26 cellular contexts compared by ENCODE assay signal in the genomic region with DNA sequence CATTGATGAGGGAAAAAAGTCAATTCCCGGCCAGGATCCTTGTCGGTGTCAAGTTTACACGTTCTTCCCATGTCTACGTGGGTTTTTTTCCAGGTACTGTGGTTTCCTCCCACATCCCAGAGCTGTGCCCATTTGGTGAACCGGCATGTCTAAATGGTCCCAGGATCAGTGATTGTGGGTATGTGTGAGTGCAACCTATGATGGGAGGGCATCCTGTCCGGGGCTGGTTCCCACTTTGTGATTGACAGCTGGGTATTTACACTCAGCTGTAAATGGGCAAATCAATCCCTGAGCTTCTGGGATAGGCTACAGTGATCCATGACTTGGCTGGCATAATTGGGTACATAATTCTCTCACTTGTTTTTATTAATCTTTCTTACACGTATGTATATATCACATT.
"Had no signal": no experiment of that assay in that cellular context is flagged by ENCODE, and none has a peak within 500 bp of the region (broad histone marks: within the 10 kb centered on the region; RNA-seq: fewer than 3 reads in every experiment).

No MANE protein-coding gene starts in this region.

- H3K4me1 ChIP-seq: colonic mucosa, esophagus squamous epithelium, foreskin keratinocyte, gastrocnemius medialis, gastroesophageal sphincter, heart left ventricle, heart right ventricle had no signal

- H3K36me3 ChIP-seq: colonic mucosa, esophagus squamous epithelium, gastrocnemius medialis, gastroesophageal sphincter, heart left ventricle, heart right ventricle had no signal

- H3K4me3 ChIP-seq: colonic mucosa, coronary artery, dorsolateral prefrontal cortex, esophagus squamous epithelium, gastrocnemius medialis, gastroesophageal sphincter, heart left ventricle, heart right ventricle had no signal

- FAIRE-seq: colon, endometrium, endothelial cell of umbilical vein had no signal

- H3K9me3 ChIP-seq: colonic mucosa, esophagus squamous epithelium, gastrocnemius medialis, gastroesophageal sphincter, heart left ventricle, heart right ventricle had no signal

- DNase-seq: colonic mucosa; cortex of kidney; dermis blood vessel endothelial cell; dorsolateral prefrontal cortex; effector CD4-positive, alpha-beta T cell; effector CD8-positive, alpha-beta T cell; effector memory CD4-positive, alpha-beta T cell; effector memory CD8-positive, alpha-beta T cell; endodermal cell; erythroblast; esophagus squamous epithelium; foreskin fibroblast; foreskin keratinocyte; foreskin melanocyte; gastrocnemius medialis; glutamatergic neuron; head of caudate nucleus; heart left ventricle; heart right ventricle had no signal

- ATAC-seq: effector memory CD8-positive, alpha-beta T cell; esophagus mucosa; foreskin keratinocyte; gastrocnemius medialis; gastroesophageal sphincter; heart left ventricle; heart right ventricle had no signal

- H3K27ac ChIP-seq: colonic mucosa, coronary artery, dorsolateral prefrontal cortex, epithelial cell of prostate, esophagus squamous epithelium, foreskin keratinocyte, gastrocnemius medialis, gastroesophageal sphincter, heart left ventricle, heart right ventricle had no signal

- H3K27me3 ChIP-seq: colonic mucosa, foreskin keratinocyte, gastrocnemius medialis had no signal
